17 cellular contexts compared by ENCODE assay signal in the genomic region with DNA sequence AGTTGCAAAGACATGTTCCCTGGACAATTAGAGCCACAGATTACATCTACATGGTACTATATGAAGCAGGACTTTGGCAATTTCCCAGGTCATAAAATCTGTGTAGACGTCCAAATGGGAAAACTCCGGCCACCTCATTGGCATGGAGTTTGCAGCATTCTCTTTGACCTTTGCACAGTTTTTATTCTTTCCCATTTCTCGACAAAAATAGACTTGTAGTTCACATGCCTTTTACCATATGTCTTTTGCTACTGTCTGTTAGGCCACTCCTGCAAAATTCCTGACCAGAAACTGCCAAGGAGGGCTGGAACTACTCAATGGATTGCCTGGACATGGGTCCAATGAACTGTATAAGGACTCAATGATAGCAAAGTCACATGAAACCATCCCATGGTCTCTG. TPM values are rescaled to one million over a fixed set of nuclear protein-coding genes. Genes with fewer than 3 reads are reported as not detected.
DNase-seq lines count a peak whose midpoint lies in the region; ATAC-seq, FAIRE-seq and TF ChIP-seq lines count a peak whose summit lies in the region.
"Had no signal": no experiment of that assay in that cellular context is flagged by ENCODE, and none has a peak within 500 bp of the region (broad histone marks: within the 10 kb centered on the region; RNA-seq: fewer than 3 reads in every experiment).

No MANE protein-coding gene starts in this region.

- FAIRE-seq in HepG2 (lab: Jason Lieb, UNC) = no peak
- FAIRE-seq: GM12892 had no signal

- H3K36me3 ChIP-seq in liver (ENCODE audit: control insufficient read depth in 4 of 4, insufficient read depth in 3 of 4, low read depth in 1 of 4, low read length in 3 of 4) (no peaks in the 10 kb centered on the region), HepG2 (replicated peaks in 1 of 2; ENCODE audit: control insufficient read depth in 1 of 2, insufficient read depth in 2 of 2, low read length in 2 of 2) (no peaks in the 10 kb centered on the region)
- H3K36me3 ChIP-seq: BE2C, SJCRH30 had no signal

- intact Hi-C loops in HepG2 (cut with micrococcal nuclease; ENCODE audit: unreplicated experiment) (no loop called here), natural killer cell (cut with micrococcal nuclease) (loop anchor here (2.0 kb wide), 1 partner anchor 97 kb away; no protein-coding TSS in a partner anchor)
- intact Hi-C loops in activated naive CD4-positive, alpha-beta T cell treated with anti-CD3 and anti-CD28 coated beads for 36 hours (cut with micrococcal nuclease) = loop anchor here (2.0 kb wide), 1 partner anchor 19 kb away; no protein-coding TSS in a partner anchor

- no peak overlapping the region for H3K4me3 Mint-ChIP-seq in natural killer cell
- no peak overlapping the region for H3K4me3 Mint-ChIP-seq in activated naive CD4-positive, alpha-beta T cell treated with anti-CD3 and anti-CD28 coated beads for 36 hours
- no peak overlapping the region for H3K4me3 Mint-ChIP-seq in type B pancreatic cell
- H3K4me3 Mint-ChIP-seq: CD8-positive, alpha-beta memory T cell had no signal

- TF ChIP-seq EP300 in HepG2 (IDR thresholded peaks at IDR 0.05; ENCODE audit: low read depth in 2 of 2, low read length in 2 of 2) = no peak
- TF ChIP-seq EP300 in HepG2 (CRISPR knock-in tag; IDR thresholded peaks at IDR 0.05; ENCODE audit: borderline replicate concordance) = no peak

- H3K36me3 Mint-ChIP-seq in natural killer cell (no peaks in the 10 kb centered on the region), type B pancreatic cell (no peaks in the 10 kb centered on the region)
- no peaks in the 10 kb centered on the region for H3K36me3 Mint-ChIP-seq in activated naive CD4-positive, alpha-beta T cell treated with anti-CD3 and anti-CD28 coated beads for 36 hours (ENCODE audit: low read depth)

- no peak overlapping the region for H3K27ac ChIP-seq in liver (ENCODE audit: low read depth in 1 of 2, low read length in 2 of 2)
- H3K27ac ChIP-seq in HepG2 (ENCODE audit: extremely low read length, insufficient read depth, low read length) = no peak overlapping the region
- H3K27ac ChIP-seq: KMS-11, SJCRH30 had no signal

- DNase-seq in HepG2 (ENCODE audit: low spot score) (no peak), fibroblast of pulmonary artery (ENCODE audit: low read depth) (peak; percentile 33), natural killer cell (no peak), type B pancreatic cell (ENCODE audit: extremely low spot score, unreplicated experiment) (no peak)
- DNase-seq in activated naive CD4-positive, alpha-beta T cell treated with anti-CD3 and anti-CD28 coated beads for 36 hours = no peak
- DNase-seq: BE2C; CD8-positive, alpha-beta memory T cell; NCI-H1417; NCI-H187; NCI-H2227 treated with DMSO at 0.1 percent for 48 hours; NCI-H524; PC-3; SJCRH30 had no signal

- H3K27me3 ChIP-seq in liver (ENCODE audit: control insufficient read depth in 4 of 4, insufficient read depth in 4 of 4, low read length in 3 of 4) (no peaks in the 10 kb centered on the region), HepG2 (ENCODE audit: control insufficient read depth in 1 of 2, insufficient read depth in 2 of 2, low read length in 2 of 2) (peaks cover 0 to 12% of the 10 kb centered on the region in 2 experiments; a peak in 3 of 5 replicates)
- H3K27me3 ChIP-seq: BE2C had no signal

- H3K27ac Mint-ChIP-seq in natural killer cell (peak overlapping the region; percentile 64 to 91), type B pancreatic cell (no peak overlapping the region)
- no peak overlapping the region for H3K27ac Mint-ChIP-seq in activated naive CD4-positive, alpha-beta T cell treated with anti-CD3 and anti-CD28 coated beads for 36 hours

- ATAC-seq in HepG2 (no peak), natural killer cell (no peak), HG02884 (IDR thresholded peaks at IDR 0.05; ENCODE audit: unreplicated experiment) (no peak)
- ATAC-seq: PC-3 had no signal

- no peaks in the 10 kb centered on the region for H3K4me1 ChIP-seq in liver (ENCODE audit: control insufficient read depth in 4 of 4, insufficient read depth in 4 of 4, low read length in 3 of 4)
- H3K4me1 ChIP-seq in HepG2 (ENCODE audit: insufficient read depth, low read length) = no peaks in the 10 kb centered on the region

- H3K9me3 Mint-ChIP-seq in natural killer cell = no peaks in the 10 kb centered on the region
- H3K9me3 Mint-ChIP-seq in activated naive CD4-positive, alpha-beta T cell treated with anti-CD3 and anti-CD28 coated beads for 36 hours = no peaks in the 10 kb centered on the region
- H3K9me3 Mint-ChIP-seq in type B pancreatic cell = no peaks in the 10 kb centered on the region
- H3K9me3 Mint-ChIP-seq: CD8-positive, alpha-beta memory T cell had no signal

- no peak for TF ChIP-seq CTCF in liver (IDR thresholded peaks at IDR 0.05; ENCODE audit: low read depth, low read length, missing input control)
- no peak for TF ChIP-seq CTCF in HepG2 (CRISPR knock-in tag; IDR thresholded peaks at IDR 0.05)
- TF ChIP-seq CTCF in fibroblast of pulmonary artery (IDR thresholded peaks at IDR 0.05; ENCODE audit: low read length, missing control alignments) = no peak
- no peak for TF ChIP-seq CTCF in natural killer cell (IDR thresholded peaks at IDR 0.05)
- TF ChIP-seq CTCF in type B pancreatic cell (conservative IDR thresholded peaks at IDR 0.05) = no peak

- 64% methylated on average over 3 of the region's 3 CpGs for WGBS in liver
- WGBS in HepG2 (ENCODE audit: low lambda C conversion rate) = 31% methylated on average over 3 of the region's 3 CpGs

- no peak overlapping the region for H3K4me3 ChIP-seq in liver (ENCODE audit: low read depth in 1 of 3, low read length in 3 of 3)
- H3K4me3 ChIP-seq in HepG2 (replicated peaks in 1 of 3; ENCODE audit: insufficient read depth in 1 of 3, low read depth in 2 of 3, low read length in 3 of 3) = no peak overlapping the region
- no peak overlapping the region for H3K4me3 ChIP-seq in fibroblast of pulmonary artery (replicated peaks; ENCODE audit: low read depth, low read length)
- H3K4me3 ChIP-seq: SJCRH30 had no signal

- H4K20me1 ChIP-seq in HepG2 (ENCODE audit: insufficient read depth, low read length) = no peaks in the 10 kb centered on the region

- no TSS peak for BruUV-seq in HepG2 (replicated peaks; lab: Mats Ljungman, UMichigan)

- TF ChIP-seq RAD21 in liver (IDR thresholded peaks at IDR 0.05) = no peak
- no peak for TF ChIP-seq RAD21 in HepG2 (CRISPR knock-in tag; IDR thresholded peaks at IDR 0.05)

- H3K4me1 Mint-ChIP-seq in natural killer cell = peaks cover 21 to 22% of the 10 kb centered on the region in 2 donors
- H3K4me1 Mint-ChIP-seq in activated naive CD4-positive, alpha-beta T cell treated with anti-CD3 and anti-CD28 coated beads for 36 hours (ENCODE audit: low read depth) = peaks cover 18% of the 10 kb centered on the region
- H3K4me1 Mint-ChIP-seq in type B pancreatic cell (ENCODE audit: unreplicated experiment) = peaks cover 5% of the 10 kb centered on the region

- CTCF ChIA-PET in HepG2 (lab: Yijun Ruan, JAX; ENCODE audit: low intra/inter-chr PET ratio, low total read pairs) = no interaction called here
- CTCF ChIA-PET in activated naive CD4-positive, alpha-beta T cell treated with anti-CD3 and anti-CD28 coated beads for 36 hours (lab: Charles Lee) = no interaction called here

- H3K9ac ChIP-seq in liver (ENCODE audit: low read depth in 1 of 2, low read length in 2 of 2) (no peak overlapping the region), HepG2 (ENCODE audit: insufficient read depth, low read depth, low read length) (no peak overlapping the region)
- H3K9ac ChIP-seq: KMS-11 had no signal

- H3K79me2 ChIP-seq in HepG2 (ENCODE audit: insufficient read depth, low read length) = no peaks in the 10 kb centered on the region

- H3K4me2 ChIP-seq in HepG2 (ENCODE audit: low read depth, low read length) = no peak overlapping the region
- H3K4me2 ChIP-seq: KMS-11 had no signal

- no peak for TF ChIP-seq POLR2A in HepG2 (IDR thresholded peaks at IDR 0.05; ENCODE audit: insufficient read depth in 1 of 2, low read depth in 2 of 2, low read length in 2 of 2)

- in situ Hi-C loops in HepG2 (cut with HindIII; ENCODE audit: extremely low pct_ligation_motif_present, low pct_unique_long_range_greater_than_20kb) = no loop called here

- H3K27me3 Mint-ChIP-seq in natural killer cell (ENCODE audit: low read depth in 2 of 2) = no peaks in the 10 kb centered on the region
- no peaks in the 10 kb centered on the region for H3K27me3 Mint-ChIP-seq in activated naive CD4-positive, alpha-beta T cell treated with anti-CD3 and anti-CD28 coated beads for 36 hours (ENCODE audit: low read depth)
- H3K27me3 Mint-ChIP-seq in type B pancreatic cell = peaks cover 47% of the 10 kb centered on the region
- H3K27me3 Mint-ChIP-seq: CD8-positive, alpha-beta memory T cell had no signal

- POLR2A ChIA-PET in HepG2 (lab: Yijun Ruan, JAX) = no interaction called here

- no peaks in the 10 kb centered on the region for H3K9me3 ChIP-seq in liver (ENCODE audit: control insufficient read depth in 4 of 4, low read length in 3 of 4)
- H3K9me3 ChIP-seq in HepG2 (ENCODE audit: low read length) = no peaks in the 10 kb centered on the region
- H3K9me3 ChIP-seq: BE2C, SJCRH30 had no signal

- H2AFZ ChIP-seq in HepG2 (ENCODE audit: low read length) = no peak overlapping the region

RNA-seq across cellular contexts. Expression of a gene that starts 48.1 kb away (rescaled TPM):
- total RNA-seq in liver (10 to 100 TPM in 1 of 2 donors, 1 to 10 TPM in 1; 1.1 to 35.0 TPM), HepG2 (2016; rRNA removed; fragmentation: Illumina TruSeq; extraction: Trizol) (95.2 and 130 TPM in 2 replicates), natural killer cell (1 to 10 TPM in 2 of 3 donors, under 1 TPM in 1; 0.92 to 2.3 (median 1.3) TPM), type B pancreatic cell (ENCODE audit: low replicate concordance) (21.5 and 39.1 TPM in 2 replicates)
- polyA plus RNA-seq in liver (1 to 10 TPM; 3.1 to 4.2 TPM), HepG2 (2011; rRNA removed) (58.9 and 80.8 TPM in 2 replicates)
- 21.5 and 22.7 TPM in 2 replicates for total RNA-seq in HepG2 (2016; cell fraction: cytosol; rRNA removed; fragmentation: Illumina TruSeq; extraction: Trizol; ENCODE audit: low read depth)
- total RNA-seq in HepG2 (2016; cell fraction: insoluble cytoplasmic fraction; rRNA removed; fragmentation: Illumina TruSeq; extraction: Trizol) = 93.0 and 140 TPM in 2 replicates
- total RNA-seq in HepG2 (2016; cell fraction: membrane; rRNA removed; fragmentation: Illumina TruSeq; extraction: Trizol) = 21.2 and 24.3 TPM in 2 replicates
- total RNA-seq in HepG2 (2016; cell fraction: nucleus; rRNA removed; fragmentation: Illumina TruSeq; extraction: Trizol) = 34.3 and 34.5 TPM in 2 replicates
- 53.2 and 54.1 TPM in 2 replicates for polyA plus RNA-seq in HepG2 (2011; cell fraction: cytosol; rRNA removed)
- polyA plus RNA-seq in HepG2 (2011; cell fraction: nucleus; rRNA removed) = 16.3 and 20.2 TPM in 2 replicates
- 20.4 and 35.6 TPM in 2 replicates for polyA plus RNA-seq in HepG2 (2012)
- polyA plus RNA-seq in HepG2 (2016; cell fraction: cytosol; fragmentation: Illumina TruSeq; extraction: Trizol; ENCODE audit: low read depth) = 9.6 and 10.6 TPM in 2 replicates
- polyA plus RNA-seq in HepG2 (2016; cell fraction: insoluble cytoplasmic fraction; fragmentation: Illumina TruSeq; extraction: Trizol; ENCODE audit: low read depth) = 120 and 134 TPM in 2 replicates
- 12.6 and 12.8 TPM in 2 replicates for polyA plus RNA-seq in HepG2 (2016; cell fraction: membrane; fragmentation: Illumina TruSeq; extraction: Trizol; ENCODE audit: low read depth)
- polyA plus RNA-seq in HepG2 (2016; cell fraction: nucleus; fragmentation: Illumina TruSeq; extraction: Trizol; ENCODE audit: insufficient read depth, low read depth) = 45.5 and 48.6 TPM in 2 replicates
- 39.5 and 179 TPM in 2 replicates for polyA minus RNA-seq in HepG2 (2011; rRNA and poly(A)+ RNA removed; ENCODE audit: low replicate concordance)
- 18.0 and 21.6 TPM in 2 replicates for polyA minus RNA-seq in HepG2 (2011; cell fraction: cytosol; rRNA and poly(A)+ RNA removed)
- 13.1 and 18.2 TPM in 2 replicates for polyA minus RNA-seq in HepG2 (2011; cell fraction: nucleus; rRNA and poly(A)+ RNA removed)
- total RNA-seq in activated naive CD4-positive, alpha-beta T cell treated with anti-CD3 and anti-CD28 coated beads for 36 hours = 100 to 1,000 TPM; 127 to 146 TPM

RNA-seq across cellular contexts. Expression of a gene that starts 54.9 kb away (rescaled TPM):
- 10 to 100 TPM; 13.3 to 31.6 TPM for total RNA-seq in liver
- polyA plus RNA-seq in liver = 1 to 10 TPM; 4.0 to 6.0 TPM
- total RNA-seq in HepG2 (2016; rRNA removed; fragmentation: Illumina TruSeq; extraction: Trizol) = 5.0 and 12.0 TPM in 2 replicates
- total RNA-seq in HepG2 (2016; cell fraction: cytosol; rRNA removed; fragmentation: Illumina TruSeq; extraction: Trizol; ENCODE audit: low read depth) = 7.8 and 10.3 TPM in 2 replicates
- 3.1 and 9.8 TPM in 2 replicates for total RNA-seq in HepG2 (2016; cell fraction: insoluble cytoplasmic fraction; rRNA removed; fragmentation: Illumina TruSeq; extraction: Trizol)
- total RNA-seq in HepG2 (2016; cell fraction: membrane; rRNA removed; fragmentation: Illumina TruSeq; extraction: Trizol) = 7.6 and 7.9 TPM in 2 replicates
- 28.2 and 41.8 TPM in 2 replicates for total RNA-seq in HepG2 (2016; cell fraction: nucleus; rRNA removed; fragmentation: Illumina TruSeq; extraction: Trizol)
- polyA plus RNA-seq in HepG2 (2011; rRNA removed) = 12.0 and 13.6 TPM in 2 replicates
- polyA plus RNA-seq in HepG2 (2011; cell fraction: cytosol; rRNA removed) = 4.7 and 6.2 TPM in 2 replicates
- 46.0 and 60.3 TPM in 2 replicates for polyA plus RNA-seq in HepG2 (2011; cell fraction: nucleus; rRNA removed)
- 2.4 and 3.9 TPM in 2 replicates for polyA plus RNA-seq in HepG2 (2012)
- 0.12 and 0.15 TPM in 2 replicates for polyA plus RNA-seq in HepG2 (2016; cell fraction: cytosol; fragmentation: Illumina TruSeq; extraction: Trizol; ENCODE audit: low read depth)
- polyA plus RNA-seq in HepG2 (2016; cell fraction: insoluble cytoplasmic fraction; fragmentation: Illumina TruSeq; extraction: Trizol; ENCODE audit: low read depth) = 1.2 and 2.0 TPM in 2 replicates
- polyA plus RNA-seq in HepG2 (2016; cell fraction: membrane; fragmentation: Illumina TruSeq; extraction: Trizol; ENCODE audit: low read depth) = 0.31 and 0.49 TPM in 2 replicates
- polyA plus RNA-seq in HepG2 (2016; cell fraction: nucleus; fragmentation: Illumina TruSeq; extraction: Trizol; ENCODE audit: insufficient read depth, low read depth) = 9.7 and 12.2 TPM in 2 replicates
- polyA minus RNA-seq in HepG2 (2011; rRNA and poly(A)+ RNA removed; ENCODE audit: low replicate concordance) = 84.7 and 179 TPM in 2 replicates
- polyA minus RNA-seq in HepG2 (2011; cell fraction: cytosol; rRNA and poly(A)+ RNA removed) = 4.5 and 9.7 TPM in 2 replicates
- 97.5 and 109 TPM in 2 replicates for polyA minus RNA-seq in HepG2 (2011; cell fraction: nucleus; rRNA and poly(A)+ RNA removed)
- 10 to 100 TPM; 27.8 to 47.5 (median 46.5) TPM for total RNA-seq in natural killer cell
- total RNA-seq in activated naive CD4-positive, alpha-beta T cell treated with anti-CD3 and anti-CD28 coated beads for 36 hours = 10 to 100 TPM; 11.0 to 12.4 TPM
- 22.2 and 31.2 TPM in 2 replicates for total RNA-seq in type B pancreatic cell (ENCODE audit: low replicate concordance)

Comparison
In these comparisons a context has a peak if more than half of its experiments do, and no peak if none do; other contexts are left out.
1. H3K27ac Mint-ChIP-seq: peak in natural killer cell (2 of 2); none in activated naive CD4-positive, alpha-beta T cell treated with anti-CD3 and anti-CD28 coated beads for 36 hours (single experiment) and type B pancreatic cell (single experiment).